In the genomic region with DNA sequence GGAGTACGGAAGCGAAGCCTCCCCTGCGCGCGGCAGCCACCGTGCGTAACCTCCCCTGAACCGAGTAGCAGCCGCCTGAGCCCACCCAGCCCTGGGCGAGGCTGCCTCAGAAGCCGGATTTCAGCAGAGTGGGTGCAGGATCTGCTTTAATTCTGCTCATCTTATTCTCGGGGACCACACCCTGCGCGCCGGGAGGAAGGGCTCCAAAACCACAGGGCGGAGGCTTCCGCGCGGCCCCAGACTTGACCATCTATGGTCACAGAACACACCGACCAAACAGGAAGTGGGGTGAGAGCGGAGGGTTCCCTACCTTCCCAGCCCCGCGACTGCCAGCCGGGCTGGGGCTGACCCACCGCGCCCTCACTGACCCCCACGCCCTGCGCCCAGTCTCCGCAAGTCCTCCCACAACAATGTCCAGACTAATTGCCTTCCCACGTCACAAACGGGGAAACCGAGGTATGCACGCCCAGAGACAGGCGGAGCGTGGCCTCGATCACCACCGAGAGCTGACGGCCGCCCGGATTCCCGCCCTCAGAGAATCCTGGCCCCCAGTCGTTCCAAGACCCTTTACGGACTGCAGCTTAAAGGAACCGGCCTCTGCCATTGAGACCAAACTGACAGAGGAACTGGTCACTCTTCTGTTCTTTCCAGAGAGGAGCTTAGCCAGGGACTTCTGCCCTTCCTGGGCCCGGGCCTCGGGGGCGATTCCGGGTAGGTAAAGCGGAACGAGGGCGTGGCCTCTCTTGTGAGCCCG, we compare ENCODE assay signal across 8 cellular contexts. TPM values are rescaled to one million over a fixed set of nuclear protein-coding genes. Genes with fewer than 3 reads are reported as not detected.
DNase-seq lines count a peak whose midpoint lies in the region; ATAC-seq and TF ChIP-seq lines count a peak whose summit lies in the region.

No MANE protein-coding gene starts in this region.

- no peak for TF ChIP-seq CTCF in CD8-positive, alpha-beta T cell (IDR thresholded peaks at IDR 0.05)
- TF ChIP-seq CTCF in endodermal cell (conservative IDR thresholded peaks at IDR 0.05): no peak

- H3K27me3 Mint-ChIP-seq in CD8-positive, alpha-beta T cell (ENCODE audit: low read depth): no peaks in the 10 kb centered on the region
- H3K27me3 Mint-ChIP-seq in activated CD8-positive, alpha-beta memory T cell treated with anti-CD3 and anti-CD28 coated beads, Interleukin-2, amount 10 ng/mL, durations not matched to agents 7 days and 5 days: no peaks in the 10 kb centered on the region
- no peaks in the 10 kb centered on the region for H3K27me3 Mint-ChIP-seq in endodermal cell (ENCODE audit: insufficient read depth)

- H3K4me3 Mint-ChIP-seq in CD8-positive, alpha-beta T cell: peak overlapping the region; percentile 89
- H3K4me3 Mint-ChIP-seq in activated CD8-positive, alpha-beta memory T cell treated with anti-CD3 and anti-CD28 coated beads, Interleukin-2, amount 10 ng/mL, durations not matched to agents 7 days and 5 days: peak overlapping the region; percentile 99
- peak overlapping the region; percentile 98 for H3K4me3 Mint-ChIP-seq in endodermal cell

- H3K27ac Mint-ChIP-seq in CD8-positive, alpha-beta T cell: peak overlapping the region; percentile 93
- H3K27ac Mint-ChIP-seq in activated CD8-positive, alpha-beta memory T cell treated with anti-CD3 and anti-CD28 coated beads, Interleukin-2, amount 10 ng/mL, durations not matched to agents 7 days and 5 days: peak overlapping the region; percentile 97
- H3K27ac Mint-ChIP-seq in endodermal cell: peak overlapping the region; percentile 100

- H3K27ac ChIP-seq in CD8-positive, alpha-beta T cell (ENCODE audit: low read depth, low read length): peak overlapping the region; percentile 94
- peak overlapping the region; percentile 82 for H3K27ac ChIP-seq in endodermal cell (ENCODE audit: low read depth, low read length)

- POLR2A ChIA-PET in CD8-positive, alpha-beta T cell (lab: Charles Lee): interaction anchor here (0.5 to 4.5 kb wide), 12 partner anchors 8 to 469 kb away, joined by 3 to 68 read pairs (median 3); partner anchors contain the start of genes EXO5 and PPIE

- no peaks in the 10 kb centered on the region for H3K36me3 ChIP-seq in CD8-positive, alpha-beta T cell (ENCODE audit: insufficient read depth, low read length)
- peaks cover 27% of the 10 kb centered on the region for H3K36me3 ChIP-seq in endodermal cell (ENCODE audit: control insufficient read depth, insufficient read depth, low read length)

- peak; percentile 36 to 88 (median 69) for DNase-seq in CD8-positive, alpha-beta T cell
- DNase-seq in NK-92 treated with Interleukin-12 subunit alpha and Interleukin-12 subunit beta, amount 100 ng/mL, for 24 hours (lab: John Stamatoyannopoulos, UW): peak; percentile 86
- DNase-seq in activated CD8-positive, alpha-beta memory T cell treated with anti-CD3 and anti-CD28 coated beads, Interleukin-2, amount 10 ng/mL, durations not matched to agents 7 days and 5 days: peak; percentile 96
- DNase-seq in endodermal cell (peak; percentile 89), midbrain (lab: John Stamatoyannopoulos, UW) (peak; percentile 54)
- peak; percentile 41 to 53 for DNase-seq in stimulated activated CD8-positive, alpha-beta memory T cell treated with anti-CD3 and anti-CD28 coated beads, Interleukin-4, amount 100 ng/mL, for 4 hours (ENCODE audit: low read depth in 2 of 2, low spot score in 1 of 2)

- CTCF ChIA-PET in CD8-positive, alpha-beta T cell (lab: Charles Lee): interaction anchor here (0.5 to 1.7 kb wide), 8 partner anchors 7 to 305 kb away, joined by 3 to 7 read pairs (median 4); no protein-coding TSS in a partner anchor
- CTCF ChIA-PET in activated CD8-positive, alpha-beta memory T cell treated with anti-CD3 and anti-CD28 coated beads, Interleukin-2, amount 10 ng/mL, durations not matched to agents 7 days and 5 days (lab: Charles Lee): interaction anchor here (0.7 to 2.8 kb wide), 13 partner anchors 8 to 138 kb away, joined by 3 to 11 read pairs (median 5); partner anchors contain the start of gene MYCL

- intact Hi-C loops in CD8-positive, alpha-beta T cell (cut with DNase I, micrococcal nuclease): loop anchor here (1.0 to 10.0 kb wide), 10 partner anchors 19 to 1325 kb away; partner anchors contain the start of genes RLF (in 2 of the 2), FOXO6 (in 1 of the 2), MFSD2A (in 1 of the 2) and NFYC (in 1 of the 2)

- peak; percentile 41 for ATAC-seq in CD8-positive, alpha-beta T cell
- ATAC-seq in GM19328 (IDR thresholded peaks at IDR 0.05; ENCODE audit: unreplicated experiment) (peak; percentile 57), HG03457 (IDR thresholded peaks at IDR 0.05; ENCODE audit: unreplicated experiment) (peak; percentile 43)
- ATAC-seq in activated CD8-positive, alpha-beta memory T cell treated with anti-CD3 and anti-CD28 coated beads, Interleukin-2, amount 10 ng/mL, durations not matched to agents 7 days and 5 days: peak; percentile 54

- H3K4me1 ChIP-seq in CD8-positive, alpha-beta T cell (ENCODE audit: insufficient read depth, low read length): peaks cover 71% of the 10 kb centered on the region
- H3K4me1 ChIP-seq in endodermal cell (ENCODE audit: control insufficient read depth, insufficient read depth, low read length): no peaks in the 10 kb centered on the region

- H3K9ac ChIP-seq in endodermal cell (ENCODE audit: extremely low read depth, low read length, poor library complexity, severe bottlenecking): peak overlapping the region; percentile 75

- peak overlapping the region; percentile 99 for H3K4me3 ChIP-seq in CD8-positive, alpha-beta T cell (ENCODE audit: low read depth, low read length)
- peak overlapping the region; percentile 100 for H3K4me3 ChIP-seq in endodermal cell (ENCODE audit: low read length)

- no peaks in the 10 kb centered on the region for H3K27me3 ChIP-seq in CD8-positive, alpha-beta T cell (ENCODE audit: insufficient read depth, low read length)
- no peaks in the 10 kb centered on the region for H3K27me3 ChIP-seq in endodermal cell (ENCODE audit: control insufficient read depth, insufficient read depth, low read length, poor library complexity, severe bottlenecking)

- H3K9me3 Mint-ChIP-seq in CD8-positive, alpha-beta T cell: no peaks in the 10 kb centered on the region
- no peaks in the 10 kb centered on the region for H3K9me3 Mint-ChIP-seq in activated CD8-positive, alpha-beta memory T cell treated with anti-CD3 and anti-CD28 coated beads, Interleukin-2, amount 10 ng/mL, durations not matched to agents 7 days and 5 days (ENCODE audit: low read depth)
- H3K9me3 Mint-ChIP-seq in endodermal cell: no peaks in the 10 kb centered on the region

- 1% methylated on average over 28 to 52 of the region's 52 CpGs for WGBS in endodermal cell (ENCODE audit: insufficient coverage in 1 of 2, insufficient read length in 1 of 2), 2 experiments

- no peaks in the 10 kb centered on the region for H3K9me3 ChIP-seq in CD8-positive, alpha-beta T cell (ENCODE audit: low read length)
- no peaks in the 10 kb centered on the region for H3K9me3 ChIP-seq in endodermal cell (ENCODE audit: control insufficient read depth, low read length)

- H3K4me1 Mint-ChIP-seq in CD8-positive, alpha-beta T cell (ENCODE audit: low read depth): peaks cover 65% of the 10 kb centered on the region
- H3K4me1 Mint-ChIP-seq in activated CD8-positive, alpha-beta memory T cell treated with anti-CD3 and anti-CD28 coated beads, Interleukin-2, amount 10 ng/mL, durations not matched to agents 7 days and 5 days: peaks cover 52% of the 10 kb centered on the region
- H3K4me1 Mint-ChIP-seq in endodermal cell: peaks cover 21% of the 10 kb centered on the region

- peaks cover 41% of the 10 kb centered on the region for H3K36me3 Mint-ChIP-seq in CD8-positive, alpha-beta T cell
- peaks cover 38% of the 10 kb centered on the region for H3K36me3 Mint-ChIP-seq in activated CD8-positive, alpha-beta memory T cell treated with anti-CD3 and anti-CD28 coated beads, Interleukin-2, amount 10 ng/mL, durations not matched to agents 7 days and 5 days
- peaks cover 18% of the 10 kb centered on the region for H3K36me3 Mint-ChIP-seq in endodermal cell (ENCODE audit: low read depth)

RNA-seq across cellular contexts. Expression of gene CAP1, which starts 0.6 kb away (rescaled TPM):
- total RNA-seq in CD8-positive, alpha-beta T cell: 100 to 1,000 TPM; 123 to 126 TPM
- total RNA-seq in activated CD8-positive, alpha-beta memory T cell treated with anti-CD3 and anti-CD28 coated beads, Interleukin-2, amount 10 ng/mL, durations not matched to agents 7 days and 5 days: 100 to 1,000 TPM; 647 to 727 TPM
- 100 to 1,000 TPM; 260 to 287 TPM for total RNA-seq in endodermal cell
- 201 TPM for polyA plus RNA-seq in endodermal cell (2013, experiment 1 of 2)
- 190 TPM for polyA plus RNA-seq in endodermal cell (2013, experiment 2 of 2)

RNA-seq across cellular contexts. Expression of gene PPT1, which starts 57.1 kb away (rescaled TPM):
- total RNA-seq in CD8-positive, alpha-beta T cell: 10 to 100 TPM; 32.2 to 34.2 TPM
- total RNA-seq in activated CD8-positive, alpha-beta memory T cell treated with anti-CD3 and anti-CD28 coated beads, Interleukin-2, amount 10 ng/mL, durations not matched to agents 7 days and 5 days: 10 to 100 TPM; 74.1 to 96.6 TPM
- 100 to 1,000 TPM in 1 of 2 donors, 10 to 100 TPM in 1; 85.7 to 111 TPM for total RNA-seq in endodermal cell
- 138 TPM for polyA plus RNA-seq in endodermal cell (2013, experiment 1 of 2)
- polyA plus RNA-seq in endodermal cell (2013, experiment 2 of 2): 118 TPM

Comparison
In these comparisons a context has a peak if more than half of its experiments do, and no peak if none do; other contexts are left out.
1. Peak in every context shown above with its lines: DNase-seq, ATAC-seq, H3K4me3 ChIP-seq and H3K27ac ChIP-seq.